In the genomic region with DNA sequence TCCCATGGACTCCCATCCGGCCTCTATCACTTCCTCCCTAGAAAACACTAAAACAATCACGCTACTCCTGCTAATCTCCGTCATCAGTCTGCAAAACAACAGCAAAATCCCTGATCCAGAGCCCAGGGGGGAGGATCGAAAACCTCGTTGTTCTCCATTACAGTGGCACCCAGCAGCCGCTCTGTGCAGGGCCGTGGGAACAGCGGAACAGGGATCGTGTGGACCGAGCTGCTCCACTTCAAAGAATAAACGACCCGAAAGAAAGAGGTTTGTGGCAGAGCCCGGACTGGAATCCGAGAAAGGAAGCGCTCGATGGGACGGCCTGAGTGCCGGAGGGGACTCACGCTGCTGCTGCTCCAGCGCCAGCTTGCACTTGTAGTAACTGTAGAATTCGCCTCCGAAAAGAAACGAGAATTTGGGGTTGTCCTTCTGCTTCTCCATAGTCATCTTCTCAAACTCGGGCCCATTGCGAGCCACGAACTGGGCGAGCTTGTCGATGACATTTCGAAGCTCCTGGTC, we compare ENCODE assay signal across 6 cellular contexts. TPM values are rescaled to one million over a fixed set of nuclear protein-coding genes. Genes with fewer than 3 reads are reported as not detected.
DNase-seq lines count a peak whose midpoint lies in the region; ATAC-seq lines count a peak whose summit lies in the region.

No MANE protein-coding gene starts in this region.

- H3K4me3 Mint-ChIP-seq in effector memory CD8-positive, alpha-beta T cell, result peak overlapping the region; percentile 91 to 93

- peak overlapping the region; percentile 83 to 88 for H3K27ac Mint-ChIP-seq in effector memory CD8-positive, alpha-beta T cell

- no peaks in the 10 kb centered on the region for H3K27me3 Mint-ChIP-seq in effector memory CD8-positive, alpha-beta T cell

- H3K9me3 Mint-ChIP-seq in effector memory CD8-positive, alpha-beta T cell, result no peaks in the 10 kb centered on the region

- H3K4me1 ChIP-seq in ES-I3 (ENCODE audit: insufficient read depth, low read length) (0 out of 2 replicates have a peak, but pooled peaks cover 4% of the 10 kb centered on the region), skeletal muscle tissue (ENCODE audit: control insufficient read depth in 3 of 3, insufficient read depth in 3 of 3, low read length in 3 of 3) (peaks cover 31 to 35% (median 31%) of the 10 kb centered on the region in 3 donors)

- peaks cover 44 to 45% of the 10 kb centered on the region in 2 donors for H3K4me1 Mint-ChIP-seq in effector memory CD8-positive, alpha-beta T cell (ENCODE audit: low read depth in 2 of 2)

- H3K27me3 ChIP-seq in skeletal muscle tissue (ENCODE audit: control insufficient read depth in 3 of 3, insufficient read depth in 3 of 3, low read length in 3 of 3), result no peaks in the 10 kb centered on the region

- DNase-seq in effector memory CD8-positive, alpha-beta T cell, result peak in 1 of 3 experiments; percentile 15
- no peak for DNase-seq in NK-92 (lab: John Stamatoyannopoulos, UW; ENCODE audit: unreplicated experiment)

- peak overlapping the region; percentile 90 for H3K27ac ChIP-seq in KOPT-K1 (ENCODE audit: low read depth, low read length, poor library complexity, severe bottlenecking)
- peak overlapping the region; percentile 81 for H3K27ac ChIP-seq in skeletal muscle tissue (ENCODE audit: low read depth, low read length)

- peak overlapping the region; percentile 100 for H3K9ac ChIP-seq in ES-I3 (ENCODE audit: low read depth, low read length)
- peak overlapping the region; percentile 87 to 98 (median 89) for H3K9ac ChIP-seq in skeletal muscle tissue (ENCODE audit: low read depth in 1 of 3, low read length in 3 of 3)

- H3K36me3 Mint-ChIP-seq in effector memory CD8-positive, alpha-beta T cell (ENCODE audit: insufficient read depth), result peaks cover 44% of the 10 kb centered on the region

- peak overlapping the region; percentile 86 to 94 (median 87) for H3K4me3 ChIP-seq in skeletal muscle tissue (ENCODE audit: low read length in 3 of 3)

- peaks cover 12% of the 10 kb centered on the region for H3K36me3 ChIP-seq in ES-I3 (ENCODE audit: insufficient read depth, low read length)
- peaks cover 51% of the 10 kb centered on the region for H3K36me3 ChIP-seq in KOPT-K1 (ENCODE audit: insufficient read depth, low read length)
- peaks cover 8 to 13% (median 11%) of the 10 kb centered on the region in 3 donors for H3K36me3 ChIP-seq in skeletal muscle tissue (ENCODE audit: control insufficient read depth in 3 of 3, insufficient read depth in 3 of 3, low read length in 3 of 3)

- peak; percentile 1 for ATAC-seq in effector memory CD8-positive, alpha-beta T cell (replicated peaks)
- no peak for ATAC-seq in HG02885 (IDR thresholded peaks at IDR 0.05; ENCODE audit: poor library complexity, unreplicated experiment)

- H3K9me3 ChIP-seq in ES-I3 (ENCODE audit: control insufficient read depth, insufficient read depth, low read length) (no peaks in the 10 kb centered on the region), KOPT-K1 (ENCODE audit: insufficient read depth, low read length, poor library complexity, severe bottlenecking) (no peaks in the 10 kb centered on the region), skeletal muscle tissue (ENCODE audit: control insufficient read depth in 3 of 3, low read length in 3 of 3) (no peaks in the 10 kb centered on the region)

RNA-seq across cellular contexts. Expression of a gene that starts 0.7 kb away (rescaled TPM):
- 7.3 TPM for total RNA-seq in skeletal muscle tissue

RNA-seq across cellular contexts. Expression of a gene that starts 30.6 kb away (rescaled TPM):
- 16.2 TPM for total RNA-seq in skeletal muscle tissue

RNA-seq across cellular contexts. Expression of a gene that starts 45.4 kb away (rescaled TPM):
- 2.6 TPM for total RNA-seq in skeletal muscle tissue

RNA-seq across cellular contexts. Expression of a gene that starts 45.6 kb away (rescaled TPM):
- under 0.01 TPM for total RNA-seq in skeletal muscle tissue
